In the genomic region with DNA sequence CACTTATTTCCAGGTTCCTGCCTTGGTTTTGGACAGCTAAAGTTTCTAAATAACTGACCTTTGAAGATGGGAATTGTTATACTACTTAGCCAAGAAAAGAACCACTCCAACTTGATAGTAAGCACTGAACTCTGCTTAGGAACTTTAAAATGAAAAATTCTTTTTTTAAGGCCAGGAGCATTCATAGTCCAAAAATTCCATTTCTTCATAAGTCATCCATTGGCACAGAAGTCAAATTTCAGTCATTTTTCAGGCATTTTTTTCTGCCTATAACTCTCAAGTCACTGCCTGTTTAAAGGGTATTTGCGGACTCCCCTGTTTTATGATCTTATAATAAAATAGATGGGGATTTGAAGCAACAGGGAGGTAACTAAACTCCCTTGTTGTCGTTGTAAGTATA, we compare ENCODE assay signal across 19 cellular contexts.
"Had no signal": no experiment of that assay in that cellular context is flagged by ENCODE, and none has a peak within 500 bp of the region (broad histone marks: within the 10 kb centered on the region; RNA-seq: fewer than 3 reads in every experiment).

No MANE protein-coding gene starts in this region.

- ATAC-seq: activated CD8-positive, alpha-beta T cell treated with anti-CD3 and anti-CD28 coated beads for 36 hours; left lung; mucosa of descending colon; naive thymus-derived CD4-positive, alpha-beta T cell had no signal

- H3K4me1 ChIP-seq: breast epithelium, left lung had no signal

- H3K27me3 ChIP-seq: breast epithelium, left lung, transverse colon had no signal

- H3K4me3 ChIP-seq: breast epithelium, left lung, mucosa of descending colon, transverse colon had no signal

- H3K27ac ChIP-seq: breast epithelium, epithelial cell of prostate, left lung, transverse colon had no signal

- H3K27me3 Mint-ChIP-seq: activated naive CD8-positive, alpha-beta T cell treated with anti-CD3 and anti-CD28 coated beads for 36 hours had no signal

- H3K36me3 Mint-ChIP-seq: activated naive CD8-positive, alpha-beta T cell treated with anti-CD3 and anti-CD28 coated beads for 36 hours; naive thymus-derived CD4-positive, alpha-beta T cell had no signal

- H3K4me1 Mint-ChIP-seq: activated naive CD8-positive, alpha-beta T cell treated with anti-CD3 and anti-CD28 coated beads for 36 hours; naive thymus-derived CD4-positive, alpha-beta T cell had no signal

- H3K27ac Mint-ChIP-seq: activated CD8-positive, alpha-beta T cell treated with anti-CD3 and anti-CD28 coated beads for 36 hours; activated naive CD8-positive, alpha-beta T cell treated with anti-CD3 and anti-CD28 coated beads for 36 hours; naive thymus-derived CD4-positive, alpha-beta T cell; T-helper 1 cell treated with Interleukin-12 subunit alpha and Interleukin-12 subunit beta and Interleukin-4 antibody, amounts not matched to agents 30 μg/mL and 1 μg/mL, for 36 hours had no signal

- H3K9me3 ChIP-seq: breast epithelium, left lung, mucosa of descending colon, transverse colon had no signal

- H3K36me3 ChIP-seq: breast epithelium, left lung, transverse colon had no signal

- H3K4me3 Mint-ChIP-seq: activated CD8-positive, alpha-beta T cell treated with anti-CD3 and anti-CD28 coated beads for 36 hours; activated naive CD8-positive, alpha-beta T cell treated with anti-CD3 and anti-CD28 coated beads for 36 hours; naive thymus-derived CD4-positive, alpha-beta T cell; T-helper 1 cell treated with Interleukin-12 subunit alpha and Interleukin-12 subunit beta and Interleukin-4 antibody, amounts not matched to agents 30 μg/mL and 1 μg/mL, for 36 hours had no signal

- DNase-seq: activated CD4-positive, alpha-beta T cell treated with anti-CD3 and anti-CD28 coated beads for 4 hours; activated CD8-positive, alpha-beta T cell treated with anti-CD3 and anti-CD28 coated beads for 36 hours; activated gamma-delta T cell; activated naive CD8-positive, alpha-beta T cell treated with anti-CD3 and anti-CD28 coated beads for 36 hours; activated T-cell treated with anti-CD3 and anti-CD28 coated beads, Interleukin-2, amount 50 U/mL, for 48 hours; anterior cingulate cortex; hippocampal formation; kidney; left lung; mucosa of descending colon; naive thymus-derived CD4-positive, alpha-beta T cell; stimulated activated CD4-positive, alpha-beta T cell treated with anti-CD3 and anti-CD28 coated beads, Interleukin-15, amount 100 ng/mL, for 24 hours; stimulated activated CD4-positive, alpha-beta T cell treated with anti-CD3 and anti-CD28 coated beads, Interleukin-4, amount 100 ng/mL, for 1 hour; stimulated activated naive CD4-positive, alpha-beta T cell; substantia nigra; transverse colon had no signal

- H3K9me3 Mint-ChIP-seq: activated CD8-positive, alpha-beta T cell treated with anti-CD3 and anti-CD28 coated beads for 36 hours; activated naive CD8-positive, alpha-beta T cell treated with anti-CD3 and anti-CD28 coated beads for 36 hours; naive thymus-derived CD4-positive, alpha-beta T cell; T-helper 1 cell treated with Interleukin-12 subunit alpha and Interleukin-12 subunit beta and Interleukin-4 antibody, amounts not matched to agents 30 μg/mL and 1 μg/mL, for 36 hours had no signal
